In genomic region chr2:27682334-27682771, GRCh38 we compare ENCODE assay signal across 1 cellular context.
TF ChIP-seq lines count a peak whose summit lies in the region.

No MANE protein-coding gene starts in this region.

TF ChIP-seq in HCT116, 20 proteins besides CTCF, POLR2A, EP300 and RAD21:
- TF ChIP-seq JUND (IDR thresholded peaks at IDR 0.05) = peak; percentile 68
- peak; percentile 68 for TF ChIP-seq FOSL1 (IDR thresholded peaks at IDR 0.05; ENCODE audit: low read depth)
- peak; percentile 19; the same call in 1 of the 2 replicates for TF ChIP-seq CBX3 (IDR thresholded peaks at IDR 0.05; ENCODE audit: low read depth)
- TF ChIP-seq SP1 (IDR thresholded peaks at IDR 0.05; ENCODE audit: low read depth) = peak; percentile 49; the same call in 1 of the 2 replicates
